Comparison of ENCODE assay signal across 17 cellular contexts in genomic region chr1:186783193-186783592, GRCh38. TPM values are rescaled to one million over a fixed set of nuclear protein-coding genes. Genes with fewer than 3 reads are reported as not detected.
DNase-seq lines count a peak whose midpoint lies in the region; ATAC-seq and TF ChIP-seq lines count a peak whose summit lies in the region.
"Had no signal": no experiment of that assay in that cellular context is flagged by ENCODE, and none has a peak within 500 bp of the region (broad histone marks: within the 10 kb centered on the region; RNA-seq: fewer than 3 reads in every experiment).

No MANE protein-coding gene starts in this region.

- H3K18ac ChIP-seq in neuronal stem cell (ENCODE audit: low read length) = no peak overlapping the region

- 14% methylated on average over 3 of the region's 3 CpGs for WGBS in SK-N-SH (ENCODE audit: low lambda C conversion rate)
- no CpG with 5 or more reads among the region's 3 CpGs for WGBS in neuronal stem cell (ENCODE audit: extremely low coverage in 2 of 2, insufficient read length in 2 of 2, insufficient replicate concordance in 1 of 2), 2 donors
- 53 to 72% methylated on average over 3 of the region's 3 CpGs for WGBS in gastroesophageal sphincter (ENCODE audit: low coverage in 1 of 2), 2 donors

- no peak overlapping the region for H2BK15ac ChIP-seq in neuronal stem cell (ENCODE audit: low read length)

- no peak overlapping the region for H2BK120ac ChIP-seq in neuronal stem cell (ENCODE audit: low read depth, low read length)

- H2AK5ac ChIP-seq in neuronal stem cell (ENCODE audit: low read depth, low read length) = no peak overlapping the region

- H3K4me1 Mint-ChIP-seq in natural killer cell = no peaks in the 10 kb centered on the region

- H3K9ac ChIP-seq in Loucy (ENCODE audit: low read depth, low read length, poor library complexity, severe bottlenecking) (no peak overlapping the region), SK-N-SH (no peak overlapping the region), neuronal stem cell (ENCODE audit: low read depth, low read length, poor library complexity) (no peak overlapping the region)

- H3K14ac ChIP-seq in neuronal stem cell (ENCODE audit: low read length) = no peak overlapping the region

- H3K4me3 Mint-ChIP-seq in natural killer cell = no peak overlapping the region
- H3K4me3 Mint-ChIP-seq: CD8-positive, alpha-beta T cell had no signal

- H4K20me1 ChIP-seq in Loucy (ENCODE audit: insufficient read depth, low read length, poor library complexity, severe bottlenecking) = no peaks in the 10 kb centered on the region
- no peaks in the 10 kb centered on the region for H4K20me1 ChIP-seq in SK-N-SH (ENCODE audit: insufficient read depth)

- peaks cover 0 to 5% of the 10 kb centered on the region in 2 donors for H3K9me3 Mint-ChIP-seq in natural killer cell
- H3K9me3 Mint-ChIP-seq: CD8-positive, alpha-beta T cell had no signal

- no peak overlapping the region for H2BK5ac ChIP-seq in neuronal stem cell (ENCODE audit: low read length)

- H4K8ac ChIP-seq in neuronal stem cell (ENCODE audit: low read depth, low read length) = no peak overlapping the region

- H3K27me3 ChIP-seq in Loucy (ENCODE audit: insufficient read depth, low read length, poor library complexity, severe bottlenecking) (no peaks in the 10 kb centered on the region), SK-N-SH (ENCODE audit: insufficient read depth) (peaks cover 8% of the 10 kb centered on the region; the same call in 1 of the 2 replicates), neuronal stem cell (ENCODE audit: control insufficient read depth in 3 of 3, insufficient read depth in 3 of 3, low read depth in 1 of 3, low read length in 3 of 3) (no peaks in the 10 kb centered on the region), gastroesophageal sphincter (no peaks in the 10 kb centered on the region)
- H3K27me3 ChIP-seq: BE2C had no signal

- no peak overlapping the region for H2BK12ac ChIP-seq in neuronal stem cell (ENCODE audit: low read length)

- TF ChIP-seq RAD21 in SK-N-SH (IDR thresholded peaks at IDR 0.05; ENCODE audit: low read length) = no peak

- no peak for ATAC-seq in GM18907 (IDR thresholded peaks at IDR 0.05; ENCODE audit: unreplicated experiment)
- ATAC-seq in gastroesophageal sphincter = no peak
- ATAC-seq in natural killer cell = no peak
- ATAC-seq: CD8-positive, alpha-beta T cell had no signal

- H3K4me2 ChIP-seq in Loucy (ENCODE audit: low read depth, low read length, poor library complexity, severe bottlenecking) (no peak overlapping the region), SK-N-SH (peak overlapping the region; percentile 54; the same call in 1 of the 2 replicates), neuronal stem cell (ENCODE audit: insufficient read depth, low read length, poor library complexity, severe bottlenecking) (no peak overlapping the region)

- H4K91ac ChIP-seq in neuronal stem cell (ENCODE audit: low read depth, low read length, poor library complexity) = no peak overlapping the region

- intact Hi-C loops in natural killer cell (cut with micrococcal nuclease) = no loop called here

- no peak overlapping the region for H3K27ac Mint-ChIP-seq in natural killer cell
- H3K27ac Mint-ChIP-seq: CD8-positive, alpha-beta T cell had no signal

- H3K79me2 ChIP-seq in Loucy (ENCODE audit: insufficient read depth, low read length) (no peaks in the 10 kb centered on the region), SK-N-SH (ENCODE audit: insufficient read depth) (no peaks in the 10 kb centered on the region)

- TF ChIP-seq POLR2A in gastroesophageal sphincter (IDR thresholded peaks at IDR 0.05) = no peak

- CTCF ChIA-PET in SK-N-SH (lab: Yijun Ruan, JAX) = no interaction called here

- H2AFZ ChIP-seq in Loucy (ENCODE audit: low read length) (peak overlapping the region; percentile 71), SK-N-SH (ENCODE audit: low read depth) (peak overlapping the region; percentile 12), neuronal stem cell (ENCODE audit: low read length) (peak overlapping the region; percentile 23)

- H3K27ac ChIP-seq in SK-N-SH (ENCODE audit: low read depth in 2 of 2, low read length in 1 of 2) (no peak overlapping the region), neuronal stem cell (replicated peaks; ENCODE audit: low read length) (no peak overlapping the region), gastroesophageal sphincter (no peak overlapping the region)
- H3K27ac ChIP-seq: C4-2B, HL-60 had no signal

- POLR2A ChIA-PET in SK-N-SH (lab: Yijun Ruan, JAX) = no interaction called here

- TF ChIP-seq EP300 in SK-N-SH (IDR thresholded peaks at IDR 0.05; ENCODE audit: borderline replicate concordance in 1 of 2, low read depth in 1 of 2, low read length in 1 of 2) (no peak), gastroesophageal sphincter (IDR thresholded peaks at IDR 0.05) (no peak)

- TF ChIP-seq CTCF in Loucy (conservative IDR thresholded peaks at IDR 0.05; ENCODE audit: low read length) (no peak), SK-N-SH (IDR thresholded peaks at IDR 0.05) (no peak), choroid plexus epithelial cell (conservative IDR thresholded peaks at IDR 0.05; ENCODE audit: low read depth, low read length) (no peak), gastroesophageal sphincter (IDR thresholded peaks at IDR 0.05) (no peak), natural killer cell (IDR thresholded peaks at IDR 0.05) (no peak)

- DNase-seq in SK-N-SH (no peak), choroid plexus epithelial cell (ENCODE audit: low read depth) (peak; percentile 39), neuronal stem cell (ENCODE audit: low spot score) (no peak), natural killer cell (no peak), AG08396 (ENCODE audit: low spot score) (no peak)
- DNase-seq: BE2C; CD8-positive, alpha-beta T cell; COR-L47; DMS153; DMS79 treated with DMSO at 0.1 percent for 48 hours; EL; GDM1 had no signal

- H3K9me2 ChIP-seq in Loucy (replicated peaks; ENCODE audit: low read depth, low read length) (no peaks in the 10 kb centered on the region), SK-N-SH (no peaks in the 10 kb centered on the region)

- H3K4me3 ChIP-seq in Loucy (ENCODE audit: low read length, poor library complexity, severe bottlenecking) (no peak overlapping the region), SK-N-SH (ENCODE audit: low read depth in 2 of 2, low read length in 1 of 2) (no peak overlapping the region), choroid plexus epithelial cell (ENCODE audit: low read depth, low read length) (no peak overlapping the region), neuronal stem cell (ENCODE audit: low read length in 2 of 2) (no peak overlapping the region), gastroesophageal sphincter (no peak overlapping the region)

- H3K79me1 ChIP-seq in neuronal stem cell (ENCODE audit: low read depth, low read length) = no peaks in the 10 kb centered on the region

- no peaks in the 10 kb centered on the region for H3F3A ChIP-seq in Loucy (ENCODE audit: low read depth)
- H3F3A ChIP-seq in SK-N-SH (replicated peaks; ENCODE audit: insufficient read depth) = no peaks in the 10 kb centered on the region

- H3K36me3 Mint-ChIP-seq in natural killer cell = no peaks in the 10 kb centered on the region
- H3K36me3 Mint-ChIP-seq: CD8-positive, alpha-beta T cell had no signal

- H3K4ac ChIP-seq in neuronal stem cell (ENCODE audit: low read length) = no peak overlapping the region

- H3K36me3 ChIP-seq in Loucy (ENCODE audit: insufficient read depth, low read length) = no peaks in the 10 kb centered on the region
- H3K36me3 ChIP-seq in SK-N-SH (replicated peaks in 1 of 2; ENCODE audit: control insufficient read depth in 1 of 2, insufficient read depth in 2 of 2, low read length in 1 of 2) = no peaks in the 10 kb centered on the region
- no peaks in the 10 kb centered on the region for H3K36me3 ChIP-seq in neuronal stem cell (replicated peaks in 1 of 2; ENCODE audit: control insufficient read depth in 2 of 2, insufficient read depth in 2 of 2, low read length in 2 of 2)
- no peaks in the 10 kb centered on the region for H3K36me3 ChIP-seq in gastroesophageal sphincter
- H3K36me3 ChIP-seq: BE2C had no signal

- H3K4me1 ChIP-seq in Loucy (ENCODE audit: insufficient read depth, low read length, poor library complexity, severe bottlenecking) (peaks cover 13% of the 10 kb centered on the region), SK-N-SH (ENCODE audit: control insufficient read depth in 1 of 2, insufficient read depth in 2 of 2, low read depth in 1 of 2, low read length in 1 of 2) (no peaks in the 10 kb centered on the region; a peak in 1 of 4 replicates), neuronal stem cell (ENCODE audit: control insufficient read depth in 2 of 2, insufficient read depth in 1 of 2, low read depth in 1 of 2, low read length in 2 of 2) (no peaks in the 10 kb centered on the region), gastroesophageal sphincter (no peaks in the 10 kb centered on the region)
- H3K4me1 ChIP-seq: BE2C had no signal

- H3K9me3 ChIP-seq in Loucy (ENCODE audit: insufficient read depth, low read depth, low read length) = no peaks in the 10 kb centered on the region
- H3K9me3 ChIP-seq in SK-N-SH = no peaks in the 10 kb centered on the region
- H3K9me3 ChIP-seq in neuronal stem cell (replicated peaks in 1 of 2; ENCODE audit: control insufficient read depth in 2 of 2, insufficient read depth in 1 of 2, low read depth in 1 of 2, low read length in 2 of 2) = no peaks in the 10 kb centered on the region
- no peaks in the 10 kb centered on the region for H3K9me3 ChIP-seq in gastroesophageal sphincter
- H3K9me3 ChIP-seq: BE2C had no signal

- no peak overlapping the region for H3K23ac ChIP-seq in neuronal stem cell (ENCODE audit: low read depth, low read length, poor library complexity)

- H3K27me3 Mint-ChIP-seq in natural killer cell (ENCODE audit: low read depth in 2 of 2) = peaks cover 0 to 3% of the 10 kb centered on the region in 2 donors

TF ChIP-seq in SK-N-SH, 30 proteins besides CTCF, POLR2A, EP300 and RAD21 (continues in another document):
- TF ChIP-seq JUND (IDR thresholded peaks at IDR 0.05) = no peak
- no peak for TF ChIP-seq GABPA (IDR thresholded peaks at IDR 0.05; ENCODE audit: low read depth)
- TF ChIP-seq TCF12 (IDR thresholded peaks at IDR 0.05) = no peak
- TF ChIP-seq GATA2 (CRISPR knock-in tag; IDR thresholded peaks at IDR 0.05) = no peak
- TF ChIP-seq USF2 (IDR thresholded peaks at IDR 0.05; ENCODE audit: borderline replicate concordance, low read depth, low read length) = no peak

RNA-seq across cellular contexts. Expression of gene PLA2G4A, which starts 45.6 kb away (rescaled TPM):
- polyA plus RNA-seq in SK-N-SH (2012; rRNA removed) = 0.26 and 0.49 TPM in 2 replicates
- 0.51 and 0.58 TPM in 2 replicates for polyA plus RNA-seq in SK-N-SH (2012; cell fraction: cytosol; rRNA removed)
- polyA plus RNA-seq in SK-N-SH (2012; cell fraction: nucleus; rRNA removed) = 0.14 and 0.31 TPM in 2 replicates
- 0.77 TPM for polyA plus RNA-seq in neuronal stem cell (2013, experiment 1 of 2)
- polyA plus RNA-seq in neuronal stem cell (2013, experiment 2 of 2) = 0.86 TPM
- total RNA-seq in gastroesophageal sphincter (1 to 10 TPM; 3.6 to 9.7 (median 5.0) TPM), natural killer cell (1 to 10 TPM in 1 of 3 donors, under 1 TPM in 2; 0.33 to 1.3 (median 0.45) TPM)
- total RNA-seq: CD8-positive, alpha-beta T cell had no signal

Comparison
In these comparisons a context has a peak if more than half of its experiments do, and no peak if none do; other contexts are left out.
1. H2AFZ ChIP-seq: peak in every context shown above with its lines; median percentile 71 in Loucy; 23 in neuronal stem cell; 12 in SK-N-SH.